In genomic region chr18:77113361-77114069, GRCh38 we compare ENCODE assay signal across 11 cellular contexts. TPM values are rescaled to one million over a fixed set of nuclear protein-coding genes. Genes with fewer than 3 reads are reported as not detected.
DNase-seq lines count a peak whose midpoint lies in the region; ATAC-seq and TF ChIP-seq lines count a peak whose summit lies in the region.
"Had no signal": no experiment of that assay in that cellular context is flagged by ENCODE, and none has a peak within 500 bp of the region (broad histone marks: within the 10 kb centered on the region; RNA-seq: fewer than 3 reads in every experiment).

No MANE protein-coding gene starts in this region.

- peaks cover 60% of the 10 kb centered on the region for H3K36me3 Mint-ChIP-seq in CD8-positive, alpha-beta T cell
- peaks cover 8% of the 10 kb centered on the region for H3K36me3 Mint-ChIP-seq in progenitor cell of endocrine pancreas (ENCODE audit: insufficient read depth)

- POLR2A ChIA-PET in CD8-positive, alpha-beta T cell (lab: Charles Lee) = interaction anchor here (0.6 to 2.5 kb wide), 4 partner anchors 11 to 39 kb away, joined by 3 to 11 read pairs (median 4); partner anchors contain the start of gene MBP

- H3K9me3 Mint-ChIP-seq in CD8-positive, alpha-beta T cell = no peaks in the 10 kb centered on the region
- H3K9me3 Mint-ChIP-seq in progenitor cell of endocrine pancreas (ENCODE audit: low read depth) = no peaks in the 10 kb centered on the region

- H3K4me3 Mint-ChIP-seq in CD8-positive, alpha-beta T cell = no peak overlapping the region
- H3K4me3 Mint-ChIP-seq in progenitor cell of endocrine pancreas (ENCODE audit: low read depth) = no peak overlapping the region

- peak in 1 of 7 experiments; percentile 46 for DNase-seq in CD8-positive, alpha-beta T cell
- DNase-seq in left ventricle myocardium inferior (no peak), progenitor cell of endocrine pancreas (ENCODE audit: low spot score, unreplicated experiment) (no peak), omental fat pad (ENCODE audit: low spot score) (no peak), COLO668 (lab: John Stamatoyannopoulos, UW; ENCODE audit: unreplicated experiment) (no peak), aorta (no peak), GM20000 (ENCODE audit: low spot score) (no peak)
- DNase-seq: central memory CD4-positive, alpha-beta T cell; NCI-H446 had no signal

- peaks cover 86% of the 10 kb centered on the region for H3K4me1 Mint-ChIP-seq in CD8-positive, alpha-beta T cell (ENCODE audit: low read depth)
- peaks cover 31% of the 10 kb centered on the region for H3K4me1 Mint-ChIP-seq in progenitor cell of endocrine pancreas (ENCODE audit: low read depth)

- no peak overlapping the region for H3K4me3 ChIP-seq in CD8-positive, alpha-beta T cell (ENCODE audit: low read depth, low read length)
- H3K4me3 ChIP-seq in left ventricle myocardium inferior (peak overlapping the region; percentile 6), aorta (ENCODE audit: low read length in 2 of 2) (no peak overlapping the region)
- H3K4me3 ChIP-seq: SJSA1 had no signal

- H3K27me3 ChIP-seq in CD8-positive, alpha-beta T cell (ENCODE audit: insufficient read depth, low read length) = no peaks in the 10 kb centered on the region
- no peaks in the 10 kb centered on the region for H3K27me3 ChIP-seq in left ventricle myocardium inferior (ENCODE audit: low read depth)
- H3K27me3 ChIP-seq in aorta (ENCODE audit: control insufficient read depth in 1 of 2, insufficient read depth in 2 of 2, low read length in 1 of 2) = no peaks in the 10 kb centered on the region
- H3K27me3 ChIP-seq: SJSA1 had no signal

- TF ChIP-seq CTCF in CD8-positive, alpha-beta T cell (IDR thresholded peaks at IDR 0.05) = no peak
- TF ChIP-seq CTCF in VCaP (conservative IDR thresholded peaks at IDR 0.05) = no peak
- no peak for TF ChIP-seq CTCF in left ventricle myocardium inferior (IDR thresholded peaks at IDR 0.05; ENCODE audit: borderline replicate concordance)
- TF ChIP-seq CTCF in progenitor cell of endocrine pancreas (IDR thresholded peaks at IDR 0.05; ENCODE audit: unreplicated experiment) = no peak
- no peak for TF ChIP-seq CTCF in omental fat pad (IDR thresholded peaks at IDR 0.05)
- TF ChIP-seq CTCF in GM20000 (IDR thresholded peaks at IDR 0.05; ENCODE audit: extremely low read depth, missing control alignments) = no peak

- peak overlapping the region; percentile 83 for H3K27ac Mint-ChIP-seq in CD8-positive, alpha-beta T cell
- H3K27ac Mint-ChIP-seq in progenitor cell of endocrine pancreas = peak overlapping the region; percentile 94

- ATAC-seq in CD8-positive, alpha-beta T cell = no peak
- no peak for ATAC-seq in omental fat pad (ENCODE audit: low FRiP score)
- ATAC-seq in aorta (ENCODE audit: low FRiP score) = no peak

- H3K4me1 ChIP-seq in CD8-positive, alpha-beta T cell (ENCODE audit: insufficient read depth, low read length) = peaks cover 72% of the 10 kb centered on the region
- H3K4me1 ChIP-seq in left ventricle myocardium inferior = peaks cover 57% of the 10 kb centered on the region
- no peaks in the 10 kb centered on the region for H3K4me1 ChIP-seq in aorta (ENCODE audit: control insufficient read depth in 1 of 2, insufficient read depth in 2 of 2, low read length in 2 of 2)

- H3K36me3 ChIP-seq in CD8-positive, alpha-beta T cell (ENCODE audit: insufficient read depth, low read length) = no peaks in the 10 kb centered on the region
- H3K36me3 ChIP-seq in left ventricle myocardium inferior = no peaks in the 10 kb centered on the region
- no peaks in the 10 kb centered on the region for H3K36me3 ChIP-seq in aorta (ENCODE audit: control insufficient read depth in 1 of 2, insufficient read depth in 2 of 2, low read length in 1 of 2)
- H3K36me3 ChIP-seq: SJSA1 had no signal

- no peaks in the 10 kb centered on the region for H3K9me3 ChIP-seq in CD8-positive, alpha-beta T cell (ENCODE audit: low read length)
- H3K9me3 ChIP-seq in left ventricle myocardium inferior (replicated peaks) (no peaks in the 10 kb centered on the region), aorta (ENCODE audit: control insufficient read depth, low read length) (no peaks in the 10 kb centered on the region)
- H3K9me3 ChIP-seq: SJSA1 had no signal

- intact Hi-C loops in CD8-positive, alpha-beta T cell (cut with DNase I, micrococcal nuclease) = loop anchor here in 1 of 2 experiments (2.0 kb wide), 1 partner anchor 17 kb away; no protein-coding TSS in a partner anchor
- intact Hi-C loops in left ventricle myocardium inferior (cut with micrococcal nuclease) (no loop called here), aorta (cut with DNase I) (no loop called here)

- no peak overlapping the region for H3K27ac ChIP-seq in CD8-positive, alpha-beta T cell (ENCODE audit: low read depth, low read length)
- H3K27ac ChIP-seq in VCaP = peak overlapping the region; percentile 92
- H3K27ac ChIP-seq in left ventricle myocardium inferior (replicated peaks) = peak overlapping the region; percentile 97
- H3K27ac ChIP-seq in aorta (ENCODE audit: low read depth in 1 of 2, low read length in 2 of 2) = no peak overlapping the region
- H3K27ac ChIP-seq: SJSA1 had no signal

- H3K27me3 Mint-ChIP-seq in CD8-positive, alpha-beta T cell (ENCODE audit: low read depth) = no peaks in the 10 kb centered on the region
- no peaks in the 10 kb centered on the region for H3K27me3 Mint-ChIP-seq in progenitor cell of endocrine pancreas

- whole genome bisulfite sequencing in aorta, 2 donors = 96% methylated on average over 14 of the region's 14 CpGs

- CTCF ChIA-PET in CD8-positive, alpha-beta T cell (lab: Charles Lee) = interaction anchor here (1.0 to 1.6 kb wide), 4 partner anchors 11 to 130 kb away, joined by 3 to 4 read pairs (median 4); no protein-coding TSS in a partner anchor

RNA-seq across cellular contexts. Expression of gene MBP, which starts 19.1 kb away (rescaled TPM):
- 10 to 100 TPM; 67.9 to 70.7 TPM for total RNA-seq in CD8-positive, alpha-beta T cell
- total RNA-seq in left ventricle myocardium inferior (35.0 TPM), progenitor cell of endocrine pancreas (38.4 and 39.0 TPM in 2 replicates), omental fat pad (10 to 100 TPM; 27.4 to 50.9 (median 36.0) TPM), aorta (10 to 100 TPM; 43.8 to 62.7 TPM)
- 1 to 10 TPM; 9.1 to 9.4 TPM for polyA plus RNA-seq in aorta
- total RNA-seq: SJSA1 had no signal

Comparison
In these comparisons a context has a peak if more than half of its experiments do, and no peak if none do; other contexts are left out.
1. H3K27ac ChIP-seq: peak in VCaP (single experiment) and left ventricle myocardium inferior (single experiment); none in CD8-positive, alpha-beta T cell (single experiment) and aorta (0 of 2).